ENCODE assay signal across 16 cellular contexts in the genomic region with DNA sequence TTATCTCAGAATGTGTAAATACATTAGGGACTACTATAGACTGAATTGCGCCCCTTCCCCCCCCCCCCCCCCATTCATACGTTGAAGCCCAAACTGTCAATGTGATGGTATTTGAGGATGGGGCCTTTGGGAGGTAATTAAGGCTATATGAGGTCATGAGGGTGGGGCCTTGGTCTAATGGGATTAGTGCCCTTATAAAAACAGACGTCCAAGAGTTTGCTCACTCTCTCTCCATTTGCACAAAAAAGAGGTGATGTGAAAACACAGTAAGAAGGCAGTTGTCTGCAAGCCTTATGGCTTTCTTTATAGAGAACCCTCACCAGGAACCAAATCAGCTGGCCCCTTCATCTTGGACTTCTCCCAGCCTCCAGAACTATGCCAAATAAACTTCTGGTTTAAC. TPM values are rescaled to one million over a fixed set of nuclear protein-coding genes. Genes with fewer than 3 reads are reported as not detected.
DNase-seq lines count a peak whose midpoint lies in the region; ATAC-seq, FAIRE-seq and TF ChIP-seq lines count a peak whose summit lies in the region.
"Had no signal": no experiment of that assay in that cellular context is flagged by ENCODE, and none has a peak within 500 bp of the region (broad histone marks: within the 10 kb centered on the region; RNA-seq: fewer than 3 reads in every experiment).

No MANE protein-coding gene starts in this region.

- H3K27me3 ChIP-seq in SU-DHL-6 (ENCODE audit: low read length) (no peaks in the 10 kb centered on the region), gastroesophageal sphincter (no peaks in the 10 kb centered on the region), thyroid gland (no peaks in the 10 kb centered on the region)

- peak overlapping the region; percentile 79 for H3K4me3 Mint-ChIP-seq in activated naive CD4-positive, alpha-beta T cell treated with anti-CD3 and anti-CD28 coated beads, Interleukin-2, amount 10 ng/mL, durations not matched to agents 7 days and 5 days

- no peak for ATAC-seq in activated naive CD4-positive, alpha-beta T cell treated with anti-CD3 and anti-CD28 coated beads, Interleukin-2, amount 50 U/mL, for 72 hours
- ATAC-seq in gastroesophageal sphincter (no peak), HG02840 (IDR thresholded peaks at IDR 0.05; ENCODE audit: low FRiP score, unreplicated experiment) (no peak)

- TF ChIP-seq POLR2A in gastroesophageal sphincter (IDR thresholded peaks at IDR 0.05) (no peak), thyroid gland (IDR thresholded peaks at IDR 0.05) (no peak), GM12891 (IDR thresholded peaks at IDR 0.05; ENCODE audit: low read depth, low read length) (no peak)

- no peak overlapping the region for H2AFZ ChIP-seq in SU-DHL-6 (ENCODE audit: low read depth, low read length, severe bottlenecking)

- CTCF ChIA-PET in activated naive CD4-positive, alpha-beta T cell treated with anti-CD3 and anti-CD28 coated beads, Interleukin-2, amount 10 ng/mL, durations not matched to agents 7 days and 5 days (lab: Charles Lee): no interaction called here

- peaks cover 6% of the 10 kb centered on the region for H3K9me3 Mint-ChIP-seq in activated naive CD4-positive, alpha-beta T cell treated with anti-CD3 and anti-CD28 coated beads, Interleukin-2, amount 10 ng/mL, durations not matched to agents 7 days and 5 days
- peaks cover 0 to 5% of the 10 kb centered on the region in 2 donors for H3K9me3 Mint-ChIP-seq in activated naive CD4-positive, alpha-beta T cell treated with anti-CD3 and anti-CD28 coated beads, Interleukin-2, amount 50 U/mL, for 72 hours
- H3K9me3 Mint-ChIP-seq: stimulated activated effector memory CD8-positive, alpha-beta T cell treated with anti-CD3 and anti-CD28 coated beads, Interleukin-12 subunit alpha, Interleukin-12 subunit beta, amount 100 ng/mL, for 72 hours had no signal

- TF ChIP-seq EP300 in gastroesophageal sphincter (IDR thresholded peaks at IDR 0.05): no peak

- no peak for DNase-seq in activated naive CD4-positive, alpha-beta T cell treated with anti-CD3 and anti-CD28 coated beads, Interleukin-2, amount 10 ng/mL, durations not matched to agents 7 days and 5 days
- no peak for DNase-seq in activated naive CD4-positive, alpha-beta T cell treated with anti-CD3 and anti-CD28 coated beads, Interleukin-2, amount 50 U/mL, for 72 hours (ENCODE audit: low spot score in 2 of 2)
- DNase-seq in thyroid gland (no peak), GM12891 (ENCODE audit: insufficient read length, low spot score) (no peak)
- no peak for DNase-seq in activated CD4-positive, alpha-beta T cell treated with anti-CD3 and anti-CD28 coated beads, Interleukin-2, amount 50 U/mL, for 1 hour
- DNase-seq: activated CD4-positive, alpha-beta T cell treated with anti-CD3 and anti-CD28 coated beads for 4 hours; effector CD4-positive, alpha-beta T cell; stimulated activated CD4-positive, alpha-beta T cell treated with anti-CD3 and anti-CD28 coated beads, Interleukin-4, amount 100 ng/mL, for 4 hours had no signal

- H3K9me3 ChIP-seq in SU-DHL-6 (ENCODE audit: insufficient read depth, low read length) (no peaks in the 10 kb centered on the region), gastroesophageal sphincter (no peaks in the 10 kb centered on the region), thyroid gland (no peaks in the 10 kb centered on the region)

- WGBS in gastroesophageal sphincter (ENCODE audit: low coverage in 1 of 2), 2 donors: 25 to 43% methylated on average over 1 of the region's 3 CpGs
- 65 to 74% methylated on average over 2 to 3 of the region's 3 CpGs for WGBS in thyroid gland, 2 donors

- H3K36me3 ChIP-seq in SU-DHL-6 (ENCODE audit: low read length) (no peaks in the 10 kb centered on the region), gastroesophageal sphincter (no peaks in the 10 kb centered on the region), thyroid gland (no peaks in the 10 kb centered on the region)

- peak overlapping the region; percentile 87 for H3K4me2 ChIP-seq in SU-DHL-6 (ENCODE audit: low read depth, low read length, poor library complexity, severe bottlenecking)

- no peaks in the 10 kb centered on the region for H3F3A ChIP-seq in SU-DHL-6 (ENCODE audit: insufficient read depth)

- H3K4me1 Mint-ChIP-seq in activated naive CD4-positive, alpha-beta T cell treated with anti-CD3 and anti-CD28 coated beads, Interleukin-2, amount 10 ng/mL, durations not matched to agents 7 days and 5 days: peaks cover 26% of the 10 kb centered on the region

- no peaks in the 10 kb centered on the region for H3K27me3 Mint-ChIP-seq in activated naive CD4-positive, alpha-beta T cell treated with anti-CD3 and anti-CD28 coated beads, Interleukin-2, amount 10 ng/mL, durations not matched to agents 7 days and 5 days

- H3K27ac ChIP-seq in SU-DHL-6 (ENCODE audit: low read depth, low read length): no peak overlapping the region
- H3K27ac ChIP-seq in gastroesophageal sphincter: peak overlapping the region in 3 of 4 donors; percentile 84 to 88 (median 87)
- H3K27ac ChIP-seq in thyroid gland: peak overlapping the region in 2 of 3 donors; percentile 81 to 91

- no peaks in the 10 kb centered on the region for H3K9me2 ChIP-seq in SU-DHL-6 (replicated peaks; ENCODE audit: insufficient read depth, low read length)

- FAIRE-seq in GM12891 (lab: Jason Lieb, UNC): no peak
- FAIRE-seq: A204.1, frontal cortex had no signal

- H4K20me1 ChIP-seq in SU-DHL-6 (ENCODE audit: low read depth, low read length): no peaks in the 10 kb centered on the region

- no peaks in the 10 kb centered on the region for H3K79me2 ChIP-seq in SU-DHL-6 (ENCODE audit: insufficient read depth, low read length)

- H3K4me1 ChIP-seq in gastroesophageal sphincter (peaks cover 0 to 14% (median 0%) of the 10 kb centered on the region in 3 donors), thyroid gland (no peaks in the 10 kb centered on the region)

- intact Hi-C loops in thyroid gland (cut with DNase I): loop anchor here (10.0 kb wide), 1 partner anchor 187 kb away; a partner anchor contains a TSS

- no peak overlapping the region for H3K27ac Mint-ChIP-seq in activated naive CD4-positive, alpha-beta T cell treated with anti-CD3 and anti-CD28 coated beads, Interleukin-2, amount 10 ng/mL, durations not matched to agents 7 days and 5 days
- H3K27ac Mint-ChIP-seq in activated naive CD4-positive, alpha-beta T cell treated with anti-CD3 and anti-CD28 coated beads, Interleukin-2, amount 50 U/mL, for 72 hours: no peak overlapping the region

- H3K9ac ChIP-seq in SU-DHL-6 (ENCODE audit: low read length): no peak overlapping the region

- H3K36me3 Mint-ChIP-seq in activated naive CD4-positive, alpha-beta T cell treated with anti-CD3 and anti-CD28 coated beads, Interleukin-2, amount 10 ng/mL, durations not matched to agents 7 days and 5 days: peaks cover 7% of the 10 kb centered on the region
- no peaks in the 10 kb centered on the region for H3K36me3 Mint-ChIP-seq in activated naive CD4-positive, alpha-beta T cell treated with anti-CD3 and anti-CD28 coated beads, Interleukin-2, amount 50 U/mL, for 72 hours
- H3K36me3 Mint-ChIP-seq: stimulated activated effector memory CD8-positive, alpha-beta T cell treated with anti-CD3 and anti-CD28 coated beads, Interleukin-12 subunit alpha, Interleukin-12 subunit beta, amount 100 ng/mL, for 72 hours had no signal

- TF ChIP-seq CTCF in SU-DHL-6 (IDR thresholded peaks at IDR 0.05; ENCODE audit: insufficient read depth, low read length, poor library complexity, severe bottlenecking) (no peak), gastroesophageal sphincter (IDR thresholded peaks at IDR 0.05) (no peak), thyroid gland (IDR thresholded peaks at IDR 0.05) (no peak)

- H3K4me3 ChIP-seq in SU-DHL-6 (ENCODE audit: insufficient read depth, low read length, poor library complexity, severe bottlenecking) (no peak overlapping the region), gastroesophageal sphincter (no peak overlapping the region), thyroid gland (replicated peaks in 1 of 3) (no peak overlapping the region)

TF ChIP-seq in GM12891, 5 proteins besides CTCF, POLR2A, EP300 and RAD21:
- no peak for TF ChIP-seq TAF1 (IDR thresholded peaks at IDR 0.05; ENCODE audit: low read depth, low read length)
- no peak for TF ChIP-seq POU2F2 (IDR thresholded peaks at IDR 0.05; ENCODE audit: low read depth, low read length)
- TF ChIP-seq SPI1 (IDR thresholded peaks at IDR 0.05; ENCODE audit: low read depth, low read length): no peak
- no peak for TF ChIP-seq POLR2AphosphoS5 (IDR thresholded peaks at IDR 0.05; ENCODE audit: low read depth, low read length)
- no peak for TF ChIP-seq PAX5 (IDR thresholded peaks at IDR 0.05; ENCODE audit: insufficient read depth, low read length, severe bottlenecking)
TF ChIP-seq in GM12891: peak in this region for 0.

RNA-seq across cellular contexts. Expression of a gene that starts 15.3 kb away (rescaled TPM):
- total RNA-seq in activated naive CD4-positive, alpha-beta T cell treated with anti-CD3 and anti-CD28 coated beads, Interleukin-2, amount 50 U/mL, for 72 hours: not detected
- total RNA-seq in gastroesophageal sphincter: not detected
- not detected for total RNA-seq in thyroid gland
- 0.45 TPM for polyA plus RNA-seq in GM12891 (2012; ENCODE audit: low read depth, missing spikeins)
- total RNA-seq: frontal cortex, H1, mononuclear cell had no signal

RNA-seq across cellular contexts. Expression of a gene that starts 18.3 kb away (rescaled TPM):
- 10 to 100 TPM in 1 of 2 donors, 1 to 10 TPM in 1; 7.2 to 14.0 TPM for total RNA-seq in activated naive CD4-positive, alpha-beta T cell treated with anti-CD3 and anti-CD28 coated beads, Interleukin-2, amount 50 U/mL, for 72 hours
- 1 to 10 TPM; 2.8 to 5.8 (median 3.8) TPM for total RNA-seq in gastroesophageal sphincter
- 10 to 100 TPM in 2 of 4 donors, 1 to 10 TPM in 2; 6.3 to 13.8 (median 10.0) TPM for total RNA-seq in thyroid gland
- 2.8 TPM for polyA plus RNA-seq in GM12891 (2012; ENCODE audit: low read depth, missing spikeins)

RNA-seq across cellular contexts. Expression of a gene that starts 49.3 kb away (rescaled TPM):
- total RNA-seq in activated naive CD4-positive, alpha-beta T cell treated with anti-CD3 and anti-CD28 coated beads, Interleukin-2, amount 50 U/mL, for 72 hours: 1 to 10 TPM; 2.3 to 3.0 TPM
- total RNA-seq in gastroesophageal sphincter: 1 to 10 TPM; 2.8 to 7.8 (median 3.8) TPM
- total RNA-seq in thyroid gland: 1 to 10 TPM; 2.6 to 6.4 (median 6.0) TPM
- 1.6 TPM for polyA plus RNA-seq in GM12891 (2012; ENCODE audit: low read depth, missing spikeins)
